Comparison of ENCODE assay signal across 8 cellular contexts in the genomic region with DNA sequence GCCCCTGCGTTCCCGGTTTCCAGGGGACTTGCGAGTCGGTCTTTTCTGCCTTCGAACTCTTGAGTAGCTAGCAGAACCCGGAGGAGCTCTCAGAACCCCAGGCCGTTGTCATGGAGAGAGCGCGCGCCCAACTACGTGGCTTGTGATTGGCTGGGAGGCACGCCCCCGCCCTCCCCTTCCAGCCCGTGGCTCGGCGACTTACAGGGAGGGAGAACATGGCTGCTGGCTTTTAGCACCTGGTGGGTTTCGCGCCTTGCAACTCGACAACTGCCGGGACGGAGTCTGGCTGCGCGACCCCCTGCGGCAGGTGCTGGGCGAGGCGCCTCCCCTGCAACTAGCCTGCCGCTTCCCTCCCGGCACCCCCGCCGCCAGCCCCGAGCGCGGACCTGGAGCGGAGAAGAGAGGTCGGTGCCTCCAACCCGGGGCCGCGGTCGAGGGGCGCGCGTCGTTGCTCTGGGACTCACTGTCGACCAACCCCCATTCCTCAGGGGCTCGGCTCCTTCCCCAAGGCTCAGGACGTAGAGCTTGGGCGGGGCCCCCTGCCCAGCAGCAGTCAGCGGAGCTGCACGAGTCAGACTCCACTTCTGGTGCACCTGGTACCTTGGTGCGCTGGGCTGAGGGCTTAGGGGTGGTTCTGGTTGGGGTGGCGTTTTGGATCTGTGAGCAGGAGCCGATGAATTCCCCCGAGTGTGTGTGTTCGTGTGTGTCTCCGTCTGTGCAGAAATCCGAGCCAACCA. TPM values are rescaled to one million over a fixed set of nuclear protein-coding genes. Genes with fewer than 3 reads are reported as not detected.
A peak's percentile ranks its signal among the peaks of the same experiment; 100 is the strongest.
DNase-seq lines count a peak whose midpoint lies in the region; ATAC-seq and TF ChIP-seq lines count a peak whose summit lies in the region.

No MANE protein-coding gene starts in this region.

- H3K79me1 ChIP-seq in mesenchymal stem cell (replicated peaks; ENCODE audit: low read length, poor library complexity, severe bottlenecking), result peaks cover 8% of the 10 kb centered on the region

- ATAC-seq in GM19025 (IDR thresholded peaks at IDR 0.05; ENCODE audit: low read depth, unreplicated experiment), result peak; percentile 88
- ATAC-seq in HG03457 (IDR thresholded peaks at IDR 0.05; ENCODE audit: unreplicated experiment), result peak; percentile 61

- H3K4ac ChIP-seq in mesenchymal stem cell (ENCODE audit: low read depth in 1 of 2, low read length in 2 of 2), result peak overlapping the region in 1 of 2 experiments; percentile 30

- H3K27me3 ChIP-seq in AG04450 (ENCODE audit: control insufficient read depth, insufficient read depth, low read length) (no peaks in the 10 kb centered on the region), mesenchymal stem cell (ENCODE audit: control insufficient read depth in 1 of 2, insufficient read depth in 1 of 2, low read length in 2 of 2) (peaks cover 0 to 7% of the 10 kb centered on the region in 2 experiments)

- peak overlapping the region; percentile 95 for H2BK15ac ChIP-seq in mesenchymal stem cell (ENCODE audit: low read depth, poor library complexity, severe bottlenecking)

- H3K18ac ChIP-seq in mesenchymal stem cell (ENCODE audit: low read depth in 1 of 2, low read length in 2 of 2), result peak overlapping the region; percentile 64 to 97

- peaks cover 8% of the 10 kb centered on the region for H3K4me1 ChIP-seq in mesenchymal stem cell (ENCODE audit: control insufficient read depth, insufficient read depth, low read depth, low read length)

- peak overlapping the region; percentile 15 for H2BK120ac ChIP-seq in mesenchymal stem cell (ENCODE audit: low read depth, low read length)

- peaks cover 2% of the 10 kb centered on the region in 2 experiments for H3K36me3 ChIP-seq in mesenchymal stem cell (ENCODE audit: control insufficient read depth in 1 of 2, insufficient read depth in 2 of 2, low read depth in 1 of 2, low read length in 2 of 2)

- H3K4me3 ChIP-seq in AG04450 (ENCODE audit: low read depth, low read length) (peak overlapping the region; percentile 76), mesenchymal stem cell (ENCODE audit: insufficient read depth in 1 of 2, low read depth in 1 of 2, low read length in 2 of 2) (peak overlapping the region; percentile 89 to 95)

- DNase-seq in AG04450 (ENCODE audit: low read depth, low spot score), result peak; percentile 46
- DNase-seq in NCI-H748 treated with DMSO at 0.1 percent for 48 hours (lab: John Stamatoyannopoulos, UW), result peak; percentile 75
- DNase-seq in activated CD8-positive, alpha-beta memory T cell treated with anti-CD3 and anti-CD28 coated beads for 24 hours, result peak; percentile 95
- DNase-seq in effector CD8-positive, alpha-beta T cell (lab: John Stamatoyannopoulos, UW), result peak; percentile 82
- peak; percentile 82 for DNase-seq in mesenchymal stem cell
- DNase-seq in stimulated activated CD8-positive, alpha-beta memory T cell treated with anti-CD3 and anti-CD28 coated beads, Interleukin-12 subunit alpha, Interleukin-12 subunit beta, amount 100 ng/mL, for 1 hour (ENCODE audit: low read depth), result peak; percentile 80

- no peak for TF ChIP-seq CTCF in AG04450 (IDR thresholded peaks at IDR 0.05; ENCODE audit: low read depth, low read length)

- H3K23ac ChIP-seq in mesenchymal stem cell (ENCODE audit: low read length in 2 of 2), result peak overlapping the region in 1 of 2 experiments; percentile 57

- no peak overlapping the region for H2BK5ac ChIP-seq in mesenchymal stem cell (ENCODE audit: low read depth, low read length, poor library complexity, severe bottlenecking)

- H3K4me2 ChIP-seq in mesenchymal stem cell (ENCODE audit: low read length, poor library complexity, severe bottlenecking), result peak overlapping the region; percentile 99

- CTCF ChIA-PET in AG04450 (lab: Charles Lee), result interaction anchor here (1.1 to 3.9 kb wide), 6 partner anchors 9 to 594 kb away, joined by 3 to 37 read pairs (median 9); a partner anchor contains a TSS

- H2AK5ac ChIP-seq in mesenchymal stem cell (ENCODE audit: low read length, severe bottlenecking), result no peak overlapping the region

- H3K9me3 ChIP-seq in AG04450 (ENCODE audit: control insufficient read depth, insufficient read depth, low read length) (peaks cover 16% of the 10 kb centered on the region), mesenchymal stem cell (ENCODE audit: control insufficient read depth, low read length) (no peaks in the 10 kb centered on the region)

- peak overlapping the region; percentile 25 for H4K91ac ChIP-seq in mesenchymal stem cell (ENCODE audit: low read length)

- no peak overlapping the region for H3K27ac ChIP-seq in AG04450 (ENCODE audit: low read depth, low read length)
- no peak overlapping the region for H3K27ac ChIP-seq in mesenchymal stem cell (ENCODE audit: low read length, poor library complexity, severe bottlenecking)

- peak overlapping the region; percentile 97 for H4K8ac ChIP-seq in mesenchymal stem cell (ENCODE audit: low read length)

- WGBS in mesenchymal stem cell, result 3% methylated on average over 55 of the region's 56 CpGs

- H2AFZ ChIP-seq in mesenchymal stem cell (ENCODE audit: low read depth, low read length), result peak overlapping the region; percentile 100

- peak overlapping the region in 1 of 2 experiments; percentile 83 for H3K14ac ChIP-seq in mesenchymal stem cell (ENCODE audit: low read length in 2 of 2)

- POLR2A ChIA-PET in AG04450 (lab: Yijun Ruan, JAX), result interaction anchor here (0.6 kb wide), 1 partner anchor 293 kb away, joined by 3 read pairs; no protein-coding TSS in a partner anchor

- no peak overlapping the region for H2BK12ac ChIP-seq in mesenchymal stem cell (ENCODE audit: low read length in 2 of 2)

- peak overlapping the region; percentile 77 for H3K9ac ChIP-seq in mesenchymal stem cell (ENCODE audit: low read length)

RNA-seq across cellular contexts. Expression of a gene that starts 9.0 kb away (rescaled TPM):
- 21.4 and 25.2 TPM in 2 replicates for polyA plus RNA-seq in AG04450 (2011; rRNA removed)
- 16.2 and 24.6 TPM in 2 replicates for polyA minus RNA-seq in AG04450 (2011; rRNA and poly(A)+ RNA removed)
- polyA plus RNA-seq in mesenchymal stem cell (2013, experiment 1 of 2), result 12.4 TPM
- polyA plus RNA-seq in mesenchymal stem cell (2013, experiment 2 of 2), result 11.2 TPM
